8 cellular contexts compared by ENCODE assay signal in the genomic region with DNA sequence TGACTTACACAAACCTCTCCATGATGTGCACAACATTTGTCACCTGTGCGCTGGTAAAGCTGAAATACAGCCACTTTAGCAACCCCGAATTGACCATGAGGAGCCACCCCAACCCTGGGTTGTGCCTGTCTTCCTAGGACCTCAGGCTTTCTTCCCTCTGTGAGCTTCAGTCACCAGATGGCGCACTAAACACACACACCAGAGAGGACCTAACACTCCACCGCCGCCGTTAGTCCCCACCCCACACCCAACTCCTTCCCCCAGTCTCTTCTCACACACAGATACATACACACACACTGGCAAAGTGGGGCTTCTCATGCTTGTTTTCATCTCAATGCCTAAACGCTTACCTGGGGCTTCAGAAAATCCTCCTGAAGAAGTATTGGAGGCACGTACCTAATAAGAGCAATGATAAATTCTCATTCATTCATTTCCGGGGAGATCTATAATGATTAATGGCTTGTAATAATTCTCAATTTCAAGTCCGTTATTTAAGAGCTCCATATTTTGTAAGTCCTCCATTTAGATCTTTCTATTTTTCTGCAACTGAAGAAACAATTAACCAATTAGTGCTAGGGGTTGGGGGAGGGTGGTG. TPM values are rescaled to one million over a fixed set of nuclear protein-coding genes. Genes with fewer than 3 reads are reported as not detected.
DNase-seq lines count a peak whose midpoint lies in the region; ATAC-seq and TF ChIP-seq lines count a peak whose summit lies in the region.

No MANE protein-coding gene starts in this region.

- no peak overlapping the region for H3K27ac ChIP-seq in HCT116 (ENCODE audit: low read depth, low read length)
- H3K27ac ChIP-seq in MM.1S (ENCODE audit: low read length) = no peak overlapping the region
- H3K27ac ChIP-seq in parathyroid adenoma = no peak overlapping the region
- peak overlapping the region in 1 of 4 donors; percentile 89 for H3K27ac ChIP-seq in tibial nerve

- H2AFZ ChIP-seq in HCT116 (ENCODE audit: low read depth, low read length, poor library complexity, severe bottlenecking) (peak overlapping the region; percentile 72), MM.1S (ENCODE audit: low read length) (no peak overlapping the region), parathyroid adenoma (no peak overlapping the region)

- CTCF ChIA-PET in HCT116 (lab: Charles Lee) = interaction anchor here (0.6 to 3.6 kb wide), 17 partner anchors 8 to 645 kb away, joined by 3 to 27 read pairs (median 4); partner anchors contain the start of genes GTPBP8 and SLC9C1

- TF ChIP-seq EP300 in tibial nerve (IDR thresholded peaks at IDR 0.05) = no peak

- H4K20me1 ChIP-seq in HCT116 (ENCODE audit: insufficient read depth) = no peaks in the 10 kb centered on the region
- H4K20me1 ChIP-seq in MM.1S (ENCODE audit: insufficient read depth, low read length) = no peaks in the 10 kb centered on the region

- 4% methylated on average over 10 of the region's 10 CpGs for WGBS in tibial nerve, 2 donors

- TF ChIP-seq RAD21 in HCT116 (IDR thresholded peaks at IDR 0.05; ENCODE audit: low read depth) = peak; percentile 97

- TF ChIP-seq CTCF in HCT116 (IDR thresholded peaks at IDR 0.05 in 2 of 3, conservative IDR thresholded peaks at IDR 0.05 in 1 of 3; ENCODE audit: borderline replicate concordance in 1 of 3, insufficient read depth in 1 of 3, low read depth in 2 of 3, low read length in 2 of 3) (peak; percentile 82 to 94 (median 84)), MM.1S (IDR thresholded peaks at IDR 0.05; ENCODE audit: low read length) (peak; percentile 90), parathyroid adenoma (IDR thresholded peaks at IDR 0.05) (peak; percentile 67), tibial nerve (IDR thresholded peaks at IDR 0.05) (peak; percentile 74 to 88 (median 81))

- POLR2A ChIA-PET in HCT116 (lab: Charles Lee) = no interaction called here

- peak; percentile 99 for ATAC-seq in HCT116

- TF ChIP-seq POLR2A in HCT116 (IDR thresholded peaks at IDR 0.05; ENCODE audit: borderline replicate concordance, extremely low read depth, insufficient read depth, insufficient read length) = no peak
- no peak for TF ChIP-seq POLR2A in tibial nerve (IDR thresholded peaks at IDR 0.05)

- BruUV-seq in HCT116 (replicated peaks; lab: Mats Ljungman, UMichigan) = no TSS peak

- RAD21 ChIA-PET in HCT116 (lab: Charles Lee; ENCODE audit: low non-redundant PET in 1 of 2, low total read pairs in 2 of 2, uncharacterized antibody in 2 of 2, unreplicated experiment in 2 of 2) = interaction anchor here (0.6 to 1.5 kb wide), 4 partner anchors 92 to 336 kb away, joined by 3 to 8 read pairs (median 4); no protein-coding TSS in a partner anchor

- H3K4me3 ChIP-seq in HCT116 (replicated peaks in 1 of 2; ENCODE audit: low read depth in 1 of 2, low read length in 2 of 2) (peak overlapping the region; percentile 1 to 4; a peak in 1 of 4 replicates), MM.1S (ENCODE audit: low read length) (no peak overlapping the region), parathyroid adenoma (ENCODE audit: low read depth, low read length) (no peak overlapping the region), tibial nerve (peak overlapping the region in 2 of 4 donors; percentile 16 to 28)

- H3K27me3 ChIP-seq in HCT116 (ENCODE audit: insufficient read depth, low read length) (no peaks in the 10 kb centered on the region), MM.1S (replicated peaks; ENCODE audit: insufficient read depth, low read length) (no peaks in the 10 kb centered on the region), parathyroid adenoma (ENCODE audit: control insufficient read depth, insufficient read depth, low read length) (no peaks in the 10 kb centered on the region), tibial nerve (no peaks in the 10 kb centered on the region)

- intact Hi-C loops in HCT116 (cut with micrococcal nuclease) = loop anchor here (1.0 to 10.0 kb wide), 8 partner anchors 61 to 982 kb away; partner anchors contain the start of gene GTPBP8

- H3K4me2 ChIP-seq in HCT116 (ENCODE audit: low read length) (peak overlapping the region; percentile 54), MM.1S (ENCODE audit: low read depth, low read length) (peak overlapping the region; percentile 42; the same call in 1 of the 2 replicates), parathyroid adenoma (ENCODE audit: low read length) (peak overlapping the region; percentile 13)

- H3K4me1 ChIP-seq in HCT116 (ENCODE audit: control insufficient read depth in 1 of 2, insufficient read depth in 2 of 2, low read length in 2 of 2) = peaks cover 0 to 21% of the 10 kb centered on the region in 2 experiments; a peak in 3 of 4 replicates
- H3K4me1 ChIP-seq in MM.1S (ENCODE audit: low read length) = no peaks in the 10 kb centered on the region
- H3K4me1 ChIP-seq in parathyroid adenoma = peaks cover 5% of the 10 kb centered on the region
- H3K4me1 ChIP-seq in tibial nerve = peaks cover 0 to 44% (median 8%) of the 10 kb centered on the region in 4 donors

- H3K36me3 ChIP-seq in HCT116 (ENCODE audit: control insufficient read depth in 1 of 2, insufficient read depth in 2 of 2, low read length in 2 of 2) (no peaks in the 10 kb centered on the region), MM.1S (replicated peaks; ENCODE audit: insufficient read depth, low read length) (no peaks in the 10 kb centered on the region), parathyroid adenoma (ENCODE audit: control insufficient read depth, insufficient read depth, low read length) (no peaks in the 10 kb centered on the region), tibial nerve (no peaks in the 10 kb centered on the region)

- H3K9ac ChIP-seq in HCT116 (ENCODE audit: low read length) (no peak overlapping the region), MM.1S (ENCODE audit: low read length) (no peak overlapping the region), parathyroid adenoma (no peak overlapping the region)

- no peaks in the 10 kb centered on the region for H3K9me2 ChIP-seq in HCT116 (ENCODE audit: insufficient read depth)
- H3K9me2 ChIP-seq in MM.1S (replicated peaks; ENCODE audit: insufficient read depth, low read length) = no peaks in the 10 kb centered on the region

- H3K79me2 ChIP-seq in HCT116 (ENCODE audit: insufficient read depth, low read length) (no peaks in the 10 kb centered on the region), MM.1S (ENCODE audit: low read length) (no peaks in the 10 kb centered on the region), parathyroid adenoma (no peaks in the 10 kb centered on the region)

- DNase-seq in GDM1 (lab: John Stamatoyannopoulos, UW) = peak; percentile 67
- DNase-seq in HCT116 (ENCODE audit: low read depth, low spot score) = peak; percentile 77
- DNase-seq in MM.1S = peak; percentile 81
- peak; percentile 82 for DNase-seq in SHP77 treated with DMSO at 0.1 percent for 48 hours (lab: John Stamatoyannopoulos, UW)
- peak; percentile 92 for DNase-seq in activated effector memory CD4-positive, alpha-beta T cell treated with anti-CD3 and anti-CD28 coated beads, Interleukin-2, amount 50 U/mL, for 16 hours
- peak; percentile 73 for DNase-seq in globus pallidus (ENCODE audit: low spot score)
- peak; percentile 79 to 98 for DNase-seq in tibial nerve (ENCODE audit: low spot score in 2 of 2)

- H3K9me3 ChIP-seq in HCT116 (ENCODE audit: control insufficient read depth in 1 of 2, insufficient read depth in 1 of 2, low read depth in 1 of 2, low read length in 2 of 2) = no peaks in the 10 kb centered on the region
- no peaks in the 10 kb centered on the region for H3K9me3 ChIP-seq in MM.1S (replicated peaks; ENCODE audit: insufficient read depth, low read length)
- no peaks in the 10 kb centered on the region for H3K9me3 ChIP-seq in parathyroid adenoma (ENCODE audit: control insufficient read depth, low read length)
- H3K9me3 ChIP-seq in tibial nerve = no peaks in the 10 kb centered on the region

- no peaks in the 10 kb centered on the region for H3F3A ChIP-seq in MM.1S (ENCODE audit: insufficient read depth, low read length)

TF ChIP-seq in HCT116, 20 proteins besides CTCF, POLR2A, EP300 and RAD21:
- TF ChIP-seq CBX3 (IDR thresholded peaks at IDR 0.05; ENCODE audit: low read depth) (no peak), ELF1 (IDR thresholded peaks at IDR 0.05; ENCODE audit: borderline replicate concordance, low read depth) (no peak), EZH2phosphoT487 (IDR thresholded peaks at IDR 0.05; ENCODE audit: borderline replicate concordance) (no peak), YY1 (IDR thresholded peaks at IDR 0.05; ENCODE audit: extremely low read depth, insufficient replicate concordance, low read depth, low read length) (no peak), FOSL1 (IDR thresholded peaks at IDR 0.05; ENCODE audit: low read depth) (no peak), POLR2AphosphoS5 (IDR thresholded peaks at IDR 0.05; ENCODE audit: low read depth, low read length) (no peak)

RNA-seq across cellular contexts. Expression of gene CCDC80, which starts 2.1 kb away (rescaled TPM):
- total RNA-seq in HCT116 (2021; ENCODE audit: unreplicated experiment) (1.7 TPM), tibial nerve (100 to 1,000 TPM in 1 of 4 donors, 10 to 100 TPM in 3; 19.4 to 129 (median 31.1) TPM)
- 0.56 and 0.89 TPM in 2 replicates for polyA plus RNA-seq in HCT116 (2012)

Comparison
In these comparisons a context has a peak if more than half of its experiments do, and no peak if none do; other contexts are left out.
1. H3K4me3 ChIP-seq: peak in HCT116 (2 of 2); none in MM.1S (single experiment) and parathyroid adenoma (single experiment).
2. Peak in every context shown above with its lines, with median percentiles within 50 percentile points of each other: DNase-seq, H3K4me2 ChIP-seq and CTCF ChIP-seq.